ENCODE assay signal across 29 cellular contexts in the genomic region with DNA sequence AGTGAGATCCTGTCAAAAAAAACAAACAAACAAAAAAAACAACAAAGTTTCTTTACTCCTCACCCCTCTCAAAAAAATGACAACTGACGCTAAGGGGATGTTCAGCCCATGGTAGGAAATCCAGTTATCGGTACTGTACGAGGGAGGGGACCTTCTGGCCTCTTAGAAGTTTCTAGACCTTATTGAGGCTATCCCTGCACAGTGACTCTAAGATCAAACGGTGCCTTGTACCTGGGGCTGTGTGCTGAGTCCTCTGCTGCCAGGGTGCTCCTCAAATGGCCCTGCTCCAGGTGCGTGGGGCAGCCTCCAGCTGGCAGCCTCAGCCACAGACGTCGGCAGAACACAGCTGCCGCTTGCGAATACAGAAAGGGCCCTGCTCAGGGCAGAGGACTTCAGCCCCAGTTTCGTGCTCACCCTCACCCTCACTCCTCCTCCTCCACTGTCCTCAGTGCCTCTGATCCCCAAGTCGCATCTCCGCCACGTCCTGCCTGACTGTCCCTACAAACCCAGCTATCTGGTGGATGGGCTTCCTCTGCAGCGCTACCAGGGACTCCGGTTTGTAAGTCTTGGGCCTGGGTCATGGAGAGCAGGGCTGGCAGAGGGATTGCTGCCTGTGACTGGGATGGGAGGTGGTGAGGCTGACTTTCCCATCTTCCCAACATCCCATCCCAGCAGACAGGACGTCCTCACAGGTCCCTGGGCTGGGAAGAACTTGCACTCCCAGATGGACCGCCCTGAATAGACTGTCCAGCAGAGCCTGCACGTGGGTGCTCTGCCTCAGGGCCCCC.
A peak's percentile ranks its signal among the peaks of the same experiment; 100 is the strongest.
DNase-seq lines count a peak whose midpoint lies in the region; ATAC-seq and TF ChIP-seq lines count a peak whose summit lies in the region.
"Had no signal": no experiment of that assay in that cellular context is flagged by ENCODE, and none has a peak within 500 bp of the region (broad histone marks: within the 10 kb centered on the region; RNA-seq: fewer than 3 reads in every experiment).

No MANE protein-coding gene starts in this region.

- H3K27me3 Mint-ChIP-seq in activated CD8-positive, alpha-beta T cell treated with anti-CD3 and anti-CD28 coated beads, Interleukin-2, amount 10 ng/mL, durations not matched to agents 7 days and 5 days (ENCODE audit: low read depth) = peaks cover 13% of the 10 kb centered on the region
- peaks cover 4% of the 10 kb centered on the region for H3K27me3 Mint-ChIP-seq in activated CD8-positive, alpha-beta T cell treated with anti-CD3 and anti-CD28 coated beads for 36 hours
- H3K27me3 Mint-ChIP-seq in natural killer cell (ENCODE audit: low read depth in 2 of 2) = no peaks in the 10 kb centered on the region
- H3K27me3 Mint-ChIP-seq: progenitor cell of endocrine pancreas had no signal

- H3K4me3 Mint-ChIP-seq in activated CD8-positive, alpha-beta T cell treated with anti-CD3 and anti-CD28 coated beads, Interleukin-2, amount 10 ng/mL, durations not matched to agents 7 days and 5 days = no peak overlapping the region
- H3K4me3 Mint-ChIP-seq in activated CD8-positive, alpha-beta T cell treated with anti-CD3 and anti-CD28 coated beads for 36 hours = no peak overlapping the region
- no peak overlapping the region for H3K4me3 Mint-ChIP-seq in natural killer cell
- H3K4me3 Mint-ChIP-seq: activated B cell treated with CpG ODN at 0.5 μM for 24 hours; dendritic cell treated with granulocyte-macrophage colony-stimulating factor and Interleukin-4, amounts not matched to agents 40 ng/mL and 50 ng/mL, for 4 days; HFFc6; T-cell had no signal

- H3K4me1 ChIP-seq in mucosa of descending colon (ENCODE audit: low read depth) = no peaks in the 10 kb centered on the region

- H3K9me3 ChIP-seq in mucosa of descending colon = no peaks in the 10 kb centered on the region
- H3K9me3 ChIP-seq: A549, left lung, neutrophil, Peyer's patch, SJSA1, testis had no signal

- H3K36me3 Mint-ChIP-seq in activated CD8-positive, alpha-beta T cell treated with anti-CD3 and anti-CD28 coated beads, Interleukin-2, amount 10 ng/mL, durations not matched to agents 7 days and 5 days (ENCODE audit: low read depth) = peaks cover 13% of the 10 kb centered on the region
- peaks cover 6% of the 10 kb centered on the region for H3K36me3 Mint-ChIP-seq in activated CD8-positive, alpha-beta T cell treated with anti-CD3 and anti-CD28 coated beads for 36 hours (ENCODE audit: low read depth)
- H3K36me3 Mint-ChIP-seq in natural killer cell = no peaks in the 10 kb centered on the region
- H3K36me3 Mint-ChIP-seq: T-cell had no signal

- DNase-seq in activated CD8-positive, alpha-beta T cell treated with anti-CD3 and anti-CD28 coated beads, Interleukin-2, amount 10 ng/mL, durations not matched to agents 7 days and 5 days = no peak
- DNase-seq in activated CD8-positive, alpha-beta T cell treated with anti-CD3 and anti-CD28 coated beads for 36 hours = no peak
- DNase-seq in Right ventricle myocardium superior (peak; percentile 75), mucosa of descending colon (peak in 2 of 3 donors; percentile 10 to 23), NCI-H526 (lab: John Stamatoyannopoulos, UW) (no peak), natural killer cell (no peak)
- DNase-seq: activated B cell treated with CpG ODN at 0.5 μM for 24 hours; activated CD8-positive, alpha-beta memory T cell treated with anti-CD3 and anti-CD28 coated beads, Interleukin-2, amount 50 U/mL, for 4 hours; activated naive CD4-positive, alpha-beta T cell; caudate nucleus; DMS 273 treated with DMSO at 0.1 percent for 48 hours; HFFc6; KBM-7; left lung; NCI-H1092 treated with DMSO at 0.1 percent for 48 hours; NCI-H1930; NCI-H2227 treated with DMSO at 0.1 percent for 48 hours; NCI-H69; Peyer's patch; stimulated activated naive CD8-positive, alpha-beta T cell treated with anti-CD3 and anti-CD28 coated beads, Interleukin-15, Interleukin-2, amounts not matched to agents 100 U/mL and 50 U/mL, for 24 hours; T-cell; testis had no signal

- no peaks in the 10 kb centered on the region for H3K9me3 Mint-ChIP-seq in activated CD8-positive, alpha-beta T cell treated with anti-CD3 and anti-CD28 coated beads, Interleukin-2, amount 10 ng/mL, durations not matched to agents 7 days and 5 days (ENCODE audit: insufficient read depth)
- H3K9me3 Mint-ChIP-seq in activated CD8-positive, alpha-beta T cell treated with anti-CD3 and anti-CD28 coated beads for 36 hours = no peaks in the 10 kb centered on the region
- H3K9me3 Mint-ChIP-seq in natural killer cell = no peaks in the 10 kb centered on the region
- H3K9me3 Mint-ChIP-seq: activated B cell treated with CpG ODN at 0.5 μM for 24 hours; dendritic cell treated with granulocyte-macrophage colony-stimulating factor and Interleukin-4, amounts not matched to agents 40 ng/mL and 50 ng/mL, for 4 days; HFFc6; T-cell had no signal

- POLR2A ChIA-PET in activated CD8-positive, alpha-beta T cell treated with anti-CD3 and anti-CD28 coated beads, Interleukin-2, amount 10 ng/mL, durations not matched to agents 7 days and 5 days (lab: Charles Lee) = interaction anchor here (0.7 kb wide), 1 partner anchor 109 kb away, joined by 3 read pairs; no protein-coding TSS in a partner anchor
- POLR2A ChIA-PET in activated CD8-positive, alpha-beta T cell treated with anti-CD3 and anti-CD28 coated beads for 36 hours (lab: Charles Lee) = no interaction called here

- H3K36me3 ChIP-seq in mucosa of descending colon (ENCODE audit: low read depth) = no peaks in the 10 kb centered on the region
- H3K36me3 ChIP-seq: Peyer's patch, SJSA1 had no signal

- peak overlapping the region; percentile 61 for H3K27ac Mint-ChIP-seq in activated CD8-positive, alpha-beta T cell treated with anti-CD3 and anti-CD28 coated beads, Interleukin-2, amount 10 ng/mL, durations not matched to agents 7 days and 5 days
- H3K27ac Mint-ChIP-seq in activated CD8-positive, alpha-beta T cell treated with anti-CD3 and anti-CD28 coated beads for 36 hours = no peak overlapping the region
- peak overlapping the region in 1 of 2 donors; percentile 95 for H3K27ac Mint-ChIP-seq in natural killer cell
- H3K27ac Mint-ChIP-seq: activated B cell treated with CpG ODN at 0.5 μM for 24 hours; dendritic cell treated with granulocyte-macrophage colony-stimulating factor and Interleukin-4, amounts not matched to agents 40 ng/mL and 50 ng/mL, for 4 days; HFFc6; progenitor cell of endocrine pancreas had no signal

- CTCF ChIA-PET in activated CD8-positive, alpha-beta T cell treated with anti-CD3 and anti-CD28 coated beads, Interleukin-2, amount 10 ng/mL, durations not matched to agents 7 days and 5 days (lab: Charles Lee) = interaction anchor here (0.7 to 2.3 kb wide), 7 partner anchors 11 to 399 kb away, joined by 3 to 17 read pairs (median 4); a partner anchor contains a TSS
- CTCF ChIA-PET in activated CD8-positive, alpha-beta T cell treated with anti-CD3 and anti-CD28 coated beads for 36 hours (lab: Charles Lee) = interaction anchor here (0.8 to 2.9 kb wide), 5 partner anchors 11 to 265 kb away, joined by 3 to 19 read pairs (median 7); no protein-coding TSS in a partner anchor

- no peak for ATAC-seq in activated CD8-positive, alpha-beta T cell treated with anti-CD3 and anti-CD28 coated beads, Interleukin-2, amount 10 ng/mL, durations not matched to agents 7 days and 5 days
- ATAC-seq in activated CD8-positive, alpha-beta T cell treated with anti-CD3 and anti-CD28 coated beads for 36 hours = no peak
- peak; percentile 71 for ATAC-seq in Right ventricle myocardium superior (ENCODE audit: poor library complexity)
- no peak for ATAC-seq in mucosa of descending colon
- no peak for ATAC-seq in natural killer cell
- no peak for ATAC-seq in GM19351 (IDR thresholded peaks at IDR 0.05; ENCODE audit: unreplicated experiment)
- no peak for ATAC-seq in HG03025 (IDR thresholded peaks at IDR 0.05; ENCODE audit: low FRiP score, unreplicated experiment)
- ATAC-seq: A549; left lung; stimulated activated naive CD8-positive, alpha-beta T cell treated with anti-CD3 and anti-CD28 coated beads, Interleukin-15, Interleukin-2, amounts not matched to agents 100 U/mL and 50 U/mL, for 24 hours; T-cell had no signal

- H3K4me1 Mint-ChIP-seq in activated CD8-positive, alpha-beta T cell treated with anti-CD3 and anti-CD28 coated beads, Interleukin-2, amount 10 ng/mL, durations not matched to agents 7 days and 5 days (ENCODE audit: low read depth) = peaks cover 67% of the 10 kb centered on the region
- peaks cover 43% of the 10 kb centered on the region for H3K4me1 Mint-ChIP-seq in activated CD8-positive, alpha-beta T cell treated with anti-CD3 and anti-CD28 coated beads for 36 hours (ENCODE audit: low read depth)
- H3K4me1 Mint-ChIP-seq in natural killer cell = peaks cover 22 to 57% of the 10 kb centered on the region in 2 donors

- intact Hi-C loops in activated CD8-positive, alpha-beta T cell treated with anti-CD3 and anti-CD28 coated beads for 36 hours (cut with micrococcal nuclease) = no loop called here
- intact Hi-C loops in Right ventricle myocardium superior (cut with DNase I) (no loop called here), mucosa of descending colon (cut with DNase I, micrococcal nuclease) (no loop called here), natural killer cell (cut with micrococcal nuclease) (no loop called here)

- TF ChIP-seq CTCF in activated CD8-positive, alpha-beta T cell treated with anti-CD3 and anti-CD28 coated beads for 36 hours (IDR thresholded peaks at IDR 0.05) = no peak
- TF ChIP-seq CTCF in mucosa of descending colon (IDR thresholded peaks at IDR 0.05) (no peak), natural killer cell (IDR thresholded peaks at IDR 0.05) (no peak)

- H3K4me3 ChIP-seq in mucosa of descending colon = no peak overlapping the region
- H3K4me3 ChIP-seq: A549, left lung, Peyer's patch, SJSA1, testis had no signal

Comparison
In these comparisons a context has a peak if more than half of its experiments do, and no peak if none do; other contexts are left out.
1. DNase-seq: peak in Right ventricle myocardium superior (single experiment) and mucosa of descending colon (2 of 3); none in activated CD8-positive, alpha-beta T cell treated with anti-CD3 and anti-CD28 coated beads, Interleukin-2, amount 10 ng/mL, durations not matched to agents 7 days and 5 days (single experiment), activated CD8-positive, alpha-beta T cell treated with anti-CD3 and anti-CD28 coated beads for 36 hours (single experiment), NCI-H526 (0 of 2) and natural killer cell (single experiment).